Comparison of ENCODE assay signal across 10 cellular contexts in the genomic region with DNA sequence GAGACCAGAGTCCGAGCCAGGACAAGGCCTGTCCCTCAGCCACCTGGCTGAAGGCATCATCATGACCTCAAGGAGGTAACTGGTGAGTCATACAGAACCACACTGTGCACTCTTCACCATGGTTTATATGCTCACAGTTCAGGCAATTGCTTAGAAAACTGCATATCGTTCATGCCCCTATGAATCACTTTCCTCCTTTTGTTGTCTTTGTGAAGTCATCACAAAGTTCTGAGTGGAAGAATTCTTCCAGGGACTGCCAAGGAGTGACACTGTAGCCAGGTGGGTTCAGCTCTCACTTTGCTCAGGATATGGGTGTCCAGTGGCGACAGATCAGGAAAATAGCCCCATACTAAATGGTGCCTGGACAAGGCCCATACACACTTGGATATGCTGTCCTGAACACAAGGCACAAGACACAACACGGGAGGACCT.
DNase-seq lines count a peak whose midpoint lies in the region; ATAC-seq, FAIRE-seq and TF ChIP-seq lines count a peak whose summit lies in the region.
"Had no signal": no experiment of that assay in that cellular context is flagged by ENCODE, and none has a peak within 500 bp of the region (broad histone marks: within the 10 kb centered on the region; RNA-seq: fewer than 3 reads in every experiment).

No MANE protein-coding gene starts in this region.

- 16% methylated on average over 4 of the region's 4 CpGs for WGBS in HepG2 (ENCODE audit: low lambda C conversion rate)

- no peaks in the 10 kb centered on the region for H3K36me3 ChIP-seq in brain microvascular endothelial cell (replicated peaks)
- no peaks in the 10 kb centered on the region for H3K36me3 ChIP-seq in HepG2 (replicated peaks in 1 of 2; ENCODE audit: control insufficient read depth in 1 of 2, insufficient read depth in 2 of 2, low read length in 2 of 2)
- H3K36me3 ChIP-seq: thyroid gland had no signal

- no peak overlapping the region for H2AFZ ChIP-seq in HepG2 (ENCODE audit: low read length)

- no peak for ATAC-seq in HepG2
- ATAC-seq in GM18502 (IDR thresholded peaks at IDR 0.05; ENCODE audit: poor library complexity, unreplicated experiment): no peak
- ATAC-seq in GM19324 (IDR thresholded peaks at IDR 0.05; ENCODE audit: low FRiP score, unreplicated experiment): no peak

- H3K27me3 ChIP-seq in brain microvascular endothelial cell (replicated peaks) (no peaks in the 10 kb centered on the region), HepG2 (ENCODE audit: control insufficient read depth in 1 of 2, insufficient read depth in 2 of 2, low read length in 2 of 2) (peaks cover 1 to 4% of the 10 kb centered on the region in 2 experiments; a peak in 1 of 5 replicates)
- H3K27me3 ChIP-seq: thyroid gland had no signal

- BruUV-seq in HepG2 (replicated peaks; lab: Mats Ljungman, UMichigan): no TSS peak

- CTCF ChIA-PET in HepG2 (lab: Yijun Ruan, JAX; ENCODE audit: low intra/inter-chr PET ratio, low total read pairs): no interaction called here

- intact Hi-C loops in HepG2 (cut with micrococcal nuclease; ENCODE audit: unreplicated experiment): no loop called here

- H3K9me3 ChIP-seq in HepG2 (ENCODE audit: low read length): no peaks in the 10 kb centered on the region
- H3K9me3 ChIP-seq: thyroid gland had no signal

- H3K9me3 Mint-ChIP-seq in endothelial cell (ENCODE audit: unreplicated experiment): no peaks in the 10 kb centered on the region

- no peak for TF ChIP-seq POLR2A in HepG2 (IDR thresholded peaks at IDR 0.05; ENCODE audit: insufficient read depth in 1 of 2, low read depth in 2 of 2, low read length in 2 of 2)

- TF ChIP-seq CTCF in brain microvascular endothelial cell (IDR thresholded peaks at IDR 0.05; ENCODE audit: low read depth, low read length, missing control alignments) (peak; percentile 3), HepG2 (CRISPR knock-in tag; IDR thresholded peaks at IDR 0.05) (no peak), endothelial cell (IDR thresholded peaks at IDR 0.05; ENCODE audit: unreplicated experiment) (no peak)

- H4K20me1 ChIP-seq in HepG2 (ENCODE audit: insufficient read depth, low read length): no peaks in the 10 kb centered on the region

- no peak overlapping the region for H3K4me3 Mint-ChIP-seq in endothelial cell (ENCODE audit: unreplicated experiment)

- peaks cover 6% of the 10 kb centered on the region for H3K4me1 Mint-ChIP-seq in endothelial cell (ENCODE audit: unreplicated experiment)

- peaks cover 9% of the 10 kb centered on the region for H3K36me3 Mint-ChIP-seq in endothelial cell (ENCODE audit: low read depth, unreplicated experiment)

- FAIRE-seq in HepG2 (lab: Jason Lieb, UNC): no peak

- POLR2A ChIA-PET in HepG2 (lab: Yijun Ruan, JAX): no interaction called here

- no peak overlapping the region for H3K4me3 ChIP-seq in brain microvascular endothelial cell (ENCODE audit: low read depth, low read length)
- no peak overlapping the region for H3K4me3 ChIP-seq in HepG2 (replicated peaks in 1 of 3; ENCODE audit: insufficient read depth in 1 of 3, low read depth in 2 of 3, low read length in 3 of 3)
- H3K4me3 ChIP-seq: skin epidermis, thyroid gland had no signal

- TF ChIP-seq RAD21 in HepG2 (CRISPR knock-in tag; IDR thresholded peaks at IDR 0.05): no peak

- DNase-seq in AG20443 (ENCODE audit: low spot score): peak; percentile 70
- DNase-seq in LHCN-M2 (ENCODE audit: low read depth): peak; percentile 97
- DNase-seq in brain microvascular endothelial cell: peak; percentile 95
- no peak for DNase-seq in HepG2 (ENCODE audit: low spot score)
- DNase-seq in endothelial cell (ENCODE audit: low spot score): no peak
- DNase-seq in medulla oblongata (ENCODE audit: extremely low spot score): no peak
- DNase-seq: thyroid gland had no signal

- no peak overlapping the region for H3K27ac Mint-ChIP-seq in endothelial cell (ENCODE audit: unreplicated experiment)

- H3K27ac ChIP-seq in brain microvascular endothelial cell (peak overlapping the region; percentile 73), HepG2 (ENCODE audit: extremely low read length, insufficient read depth, low read length) (no peak overlapping the region)
- H3K27ac ChIP-seq: skin epidermis, thyroid gland had no signal

- 0 out of 2 replicates have a peak, but pooled peaks cover 10% of the 10 kb centered on the region for H3K4me1 ChIP-seq in HepG2 (ENCODE audit: insufficient read depth, low read length)
- H3K4me1 ChIP-seq: thyroid gland had no signal

- TF ChIP-seq EP300 in HepG2 (IDR thresholded peaks at IDR 0.05; ENCODE audit: low read depth in 2 of 2, low read length in 2 of 2) (no peak), HepG2 (CRISPR knock-in tag; IDR thresholded peaks at IDR 0.05; ENCODE audit: borderline replicate concordance) (no peak)

- no peaks in the 10 kb centered on the region for H3K79me2 ChIP-seq in HepG2 (ENCODE audit: insufficient read depth, low read length)

- H3K4me2 ChIP-seq in HepG2 (ENCODE audit: low read depth, low read length): no peak overlapping the region

- no peak overlapping the region for H3K9ac ChIP-seq in HepG2 (ENCODE audit: insufficient read depth, low read depth, low read length)

- in situ Hi-C loops in brain microvascular endothelial cell (cut with HindIII; ENCODE audit: low pct_ligation_motif_present, low sequenced_read_pairs): no loop called here
- in situ Hi-C loops in HepG2 (cut with HindIII; ENCODE audit: extremely low pct_ligation_motif_present, low pct_unique_long_range_greater_than_20kb): no loop called here

- peaks cover 5% of the 10 kb centered on the region for H3K27me3 Mint-ChIP-seq in endothelial cell (ENCODE audit: unreplicated experiment)

TF ChIP-seq in HepG2, 621 proteins besides CTCF, POLR2A, EP300 and RAD21:
- TF ChIP-seq ZNF879 (CRISPR knock-in tag; IDR thresholded peaks at IDR 0.05) (no peak), CREB1 (IDR thresholded peaks at IDR 0.05) (peak; percentile 44; the same call in 1 of the 2 replicates), CREB1 (CRISPR knock-in tag; IDR thresholded peaks at IDR 0.05) (no peak)

Comparison
In these comparisons a context has a peak if more than half of its experiments do, and no peak if none do; other contexts are left out.
1. DNase-seq: peak in AG20443 (single experiment), LHCN-M2 (single experiment) and brain microvascular endothelial cell (single experiment); none in HepG2 (single experiment), endothelial cell (single experiment) and medulla oblongata (single experiment).